In genomic region chrX:120549483-120550452, GRCh38 we compare ENCODE assay signal across 9 cellular contexts. TPM values are rescaled to one million over a fixed set of nuclear protein-coding genes. Genes with fewer than 3 reads are reported as not detected.
DNase-seq lines count a peak whose midpoint lies in the region; ATAC-seq, FAIRE-seq and TF ChIP-seq lines count a peak whose summit lies in the region.
"Had no signal": no experiment of that assay in that cellular context is flagged by ENCODE, and none has a peak within 500 bp of the region (broad histone marks: within the 10 kb centered on the region; RNA-seq: fewer than 3 reads in every experiment).

No MANE protein-coding gene starts in this region.

- no peaks in the 10 kb centered on the region for H3K27me3 Mint-ChIP-seq in activated naive CD8-positive, alpha-beta T cell treated with anti-CD3 and anti-CD28 coated beads for 36 hours
- H3K27me3 Mint-ChIP-seq: IgD-negative memory B cell had no signal

- no peak for TF ChIP-seq POLR2A in GM18505 (IDR thresholded peaks at IDR 0.05; ENCODE audit: borderline replicate concordance, extremely low read depth, insufficient read depth, insufficient read length)

- H3K4me3 Mint-ChIP-seq in activated naive CD8-positive, alpha-beta T cell treated with anti-CD3 and anti-CD28 coated beads for 36 hours = no peak overlapping the region
- H3K4me3 Mint-ChIP-seq: IgD-negative memory B cell had no signal

- H3K36me3 Mint-ChIP-seq in activated naive CD8-positive, alpha-beta T cell treated with anti-CD3 and anti-CD28 coated beads for 36 hours = peaks cover 12% of the 10 kb centered on the region

- no peak overlapping the region for H3K4me3 ChIP-seq in AG09309 (ENCODE audit: control insufficient read depth, low read depth, low read length)

- peaks cover 18% of the 10 kb centered on the region for H3K4me1 Mint-ChIP-seq in activated naive CD8-positive, alpha-beta T cell treated with anti-CD3 and anti-CD28 coated beads for 36 hours

- FAIRE-seq in HTR-8/SVneo (lab: Jason Lieb, UNC) = no peak

- ATAC-seq in GM18505 (IDR thresholded peaks at IDR 0.05; ENCODE audit: unreplicated experiment) = no peak
- ATAC-seq in GM21825 (IDR thresholded peaks at IDR 0.05; ENCODE audit: unreplicated experiment) = no peak
- no peak for ATAC-seq in HG03135 (IDR thresholded peaks at IDR 0.05; ENCODE audit: unreplicated experiment)

- DNase-seq in AG09309 (ENCODE audit: low read depth) = peak; percentile 91
- peak; percentile 35 for DNase-seq in HTR-8/SVneo (ENCODE audit: insufficient read length, low spot score)
- DNase-seq in activated naive CD8-positive, alpha-beta T cell treated with anti-CD3 and anti-CD28 coated beads for 36 hours = no peak
- DNase-seq in kidney tubule cell (ENCODE audit: low spot score) = peak; percentile 87
- DNase-seq in amygdala (lab: John Stamatoyannopoulos, UW) = no peak

- H3K9me3 Mint-ChIP-seq in activated naive CD8-positive, alpha-beta T cell treated with anti-CD3 and anti-CD28 coated beads for 36 hours = no peaks in the 10 kb centered on the region
- H3K9me3 Mint-ChIP-seq: IgD-negative memory B cell had no signal

- H3K27ac Mint-ChIP-seq in activated naive CD8-positive, alpha-beta T cell treated with anti-CD3 and anti-CD28 coated beads for 36 hours = peak overlapping the region; percentile 16
- H3K27ac Mint-ChIP-seq: IgD-negative memory B cell had no signal

- TF ChIP-seq CTCF in AG09309 (IDR thresholded peaks at IDR 0.05; ENCODE audit: control insufficient read depth, insufficient read depth, low read depth, low read length, missing control alignments) = no peak

RNA-seq across cellular contexts. Expression of gene CUL4B, which starts 11.0 kb away (rescaled TPM):
- total RNA-seq in activated naive CD8-positive, alpha-beta T cell treated with anti-CD3 and anti-CD28 coated beads for 36 hours = 10 to 100 TPM; 32.7 to 32.9 TPM

RNA-seq across cellular contexts. Expression of gene MCTS1, which starts 54.1 kb away (rescaled TPM):
- total RNA-seq in activated naive CD8-positive, alpha-beta T cell treated with anti-CD3 and anti-CD28 coated beads for 36 hours = 10 to 100 TPM; 73.8 to 75.4 TPM

Comparison
In these comparisons a context has a peak if more than half of its experiments do, and no peak if none do; other contexts are left out.
1. DNase-seq: peak in AG09309 (single experiment), HTR-8/SVneo (single experiment) and kidney tubule cell (single experiment); none in activated naive CD8-positive, alpha-beta T cell treated with anti-CD3 and anti-CD28 coated beads for 36 hours (single experiment) and amygdala (0 of 56).